19 cellular contexts compared by ENCODE assay signal in genomic region chr16:7524419-7524818, GRCh38.
DNase-seq lines count a peak whose midpoint lies in the region; ATAC-seq and TF ChIP-seq lines count a peak whose summit lies in the region.
"Had no signal": no experiment of that assay in that cellular context is flagged by ENCODE, and none has a peak within 500 bp of the region (broad histone marks: within the 10 kb centered on the region; RNA-seq: fewer than 3 reads in every experiment).

No MANE protein-coding gene starts in this region.

- no peaks in the 10 kb centered on the region for H3K79me1 ChIP-seq in mesendoderm (ENCODE audit: low read length)

- H2BK120ac ChIP-seq in mesendoderm (ENCODE audit: low read depth, low read length): no peak overlapping the region

- no peak overlapping the region for H4K5ac ChIP-seq in mesendoderm (ENCODE audit: low read length)

- no peak overlapping the region for H3K4me2 ChIP-seq in mesendoderm (ENCODE audit: low read length)
- H3K4me2 ChIP-seq: BLaER1 had no signal

- H3K4me3 ChIP-seq in right atrium auricular region (no peak overlapping the region), left ventricle myocardium inferior (no peak overlapping the region), mesendoderm (ENCODE audit: low read length) (no peak overlapping the region), right lobe of liver (no peak overlapping the region), lower leg skin (ENCODE audit: low read depth, poor library complexity, severe bottlenecking) (no peak overlapping the region)
- H3K4me3 ChIP-seq: BLaER1, GM23248 had no signal

- DNase-seq in Right ventricle myocardium inferior (ENCODE audit: missing footprints): no peak
- DNase-seq in right atrium auricular region (ENCODE audit: low spot score): no peak
- peak in 36 of 61 donors; percentile 3 to 86 (median 28) for DNase-seq in caudate nucleus (lab: John Stamatoyannopoulos, UW)
- no peak for DNase-seq in left ventricle myocardium inferior
- DNase-seq in mesendoderm: peak; percentile 14
- no peak for DNase-seq in right lobe of liver
- no peak for DNase-seq in lower leg skin (ENCODE audit: low spot score in 2 of 2)
- DNase-seq: Caco-2; CD4-positive, CD25-positive, alpha-beta regulatory T cell; CD8-positive, alpha-beta T cell; DMS153; DND-41; GM23248; H9 had no signal

- H3K9ac ChIP-seq in mesendoderm (ENCODE audit: low read length): no peak overlapping the region
- H3K9ac ChIP-seq: BLaER1, GM23248 had no signal

- H2BK5ac ChIP-seq in mesendoderm (ENCODE audit: low read length): no peak overlapping the region

- H3K79me2 ChIP-seq in mesendoderm (ENCODE audit: control insufficient read depth, insufficient read depth, low read length): no peaks in the 10 kb centered on the region

- intact Hi-C loops in Right ventricle myocardium inferior (cut with DNase I): no loop called here
- intact Hi-C loops in left ventricle myocardium inferior (cut with micrococcal nuclease): no loop called here
- intact Hi-C loops in right lobe of liver (cut with DNase I): no loop called here
- intact Hi-C loops in lower leg skin (cut with DNase I; ENCODE audit: low total_unique reads): no loop called here

- no peaks in the 10 kb centered on the region for H3K9me3 ChIP-seq in right atrium auricular region
- H3K9me3 ChIP-seq in left ventricle myocardium inferior (replicated peaks): no peaks in the 10 kb centered on the region
- no peaks in the 10 kb centered on the region for H3K9me3 ChIP-seq in right lobe of liver
- H3K9me3 ChIP-seq: BLaER1, Caco-2 had no signal

- ATAC-seq in Right ventricle myocardium inferior (peak; percentile 59), right lobe of liver (no peak), GM21737 (IDR thresholded peaks at IDR 0.05; ENCODE audit: unreplicated experiment) (no peak)
- ATAC-seq: CD8-positive, alpha-beta T cell; HCT116 had no signal

- H3K4ac ChIP-seq in mesendoderm (ENCODE audit: low read depth, low read length): no peak overlapping the region

- no peak overlapping the region for H3K56ac ChIP-seq in mesendoderm (ENCODE audit: low read length)

- H3K4me1 ChIP-seq in right atrium auricular region (no peaks in the 10 kb centered on the region), left ventricle myocardium inferior (peaks cover 58% of the 10 kb centered on the region), mesendoderm (ENCODE audit: control insufficient read depth, low read depth, low read length) (no peaks in the 10 kb centered on the region), right lobe of liver (no peaks in the 10 kb centered on the region)
- H3K4me1 ChIP-seq: BLaER1, Caco-2 had no signal

- no peak overlapping the region for H4K8ac ChIP-seq in mesendoderm (ENCODE audit: low read depth, low read length)

- TF ChIP-seq POLR2A in right lobe of liver (IDR thresholded peaks at IDR 0.05) (no peak), lower leg skin (IDR thresholded peaks at IDR 0.05) (no peak)

- no peak overlapping the region for H2AK5ac ChIP-seq in mesendoderm (ENCODE audit: low read length)

- no CpG with 5 or more reads among the region's 5 CpGs for WGBS in mesendoderm (ENCODE audit: extremely low coverage, insufficient coverage, low lambda C conversion rate)
- WGBS in right lobe of liver (ENCODE audit: insufficient coverage, low coverage, low lambda C conversion rate, missing lambda C conversion rate): 31% methylated on average over 5 of the region's 5 CpGs
- WGBS in lower leg skin, 2 donors: 56 to 60% methylated on average over 5 of the region's 5 CpGs

- H3K18ac ChIP-seq in mesendoderm (ENCODE audit: low read length): no peak overlapping the region

- H3K23ac ChIP-seq in mesendoderm (ENCODE audit: low read length): no peak overlapping the region

- no peak for TF ChIP-seq CTCF in right atrium auricular region (IDR thresholded peaks at IDR 0.05)
- TF ChIP-seq CTCF in left ventricle myocardium inferior (IDR thresholded peaks at IDR 0.05; ENCODE audit: borderline replicate concordance): no peak
- TF ChIP-seq CTCF in right lobe of liver (IDR thresholded peaks at IDR 0.05): no peak
- no peak for TF ChIP-seq CTCF in lower leg skin (IDR thresholded peaks at IDR 0.05)

- H3K27me3 ChIP-seq in right atrium auricular region (no peaks in the 10 kb centered on the region), left ventricle myocardium inferior (ENCODE audit: low read depth) (no peaks in the 10 kb centered on the region), mesendoderm (ENCODE audit: insufficient read depth, low read length, poor library complexity) (no peaks in the 10 kb centered on the region), right lobe of liver (no peaks in the 10 kb centered on the region)
- H3K27me3 ChIP-seq: BLaER1 had no signal

- H3K36me3 ChIP-seq in right atrium auricular region (no peaks in the 10 kb centered on the region), left ventricle myocardium inferior (no peaks in the 10 kb centered on the region), mesendoderm (ENCODE audit: control insufficient read depth, insufficient read depth, low read length) (no peaks in the 10 kb centered on the region), right lobe of liver (no peaks in the 10 kb centered on the region)
- H3K36me3 ChIP-seq: BLaER1 had no signal

- no peak overlapping the region for H2BK15ac ChIP-seq in mesendoderm (replicated peaks; ENCODE audit: low read depth)

- H3K27ac ChIP-seq in right atrium auricular region: peak overlapping the region in 1 of 2 donors; percentile 48
- peak overlapping the region; percentile 4 for H3K27ac ChIP-seq in caudate nucleus (ENCODE audit: low read depth, low read length)
- peak overlapping the region; percentile 55 for H3K27ac ChIP-seq in left ventricle myocardium inferior (replicated peaks)
- no peak overlapping the region for H3K27ac ChIP-seq in mesendoderm (ENCODE audit: low read depth, low read length)
- H3K27ac ChIP-seq in right lobe of liver: no peak overlapping the region
- H3K27ac ChIP-seq: 22Rv1, BLaER1, C4-2B, GM23248 had no signal

Comparison
In these comparisons a context has a peak if more than half of its experiments do, and no peak if none do; other contexts are left out.
1. DNase-seq: peak in caudate nucleus (36 of 61) and mesendoderm (single experiment); none in Right ventricle myocardium inferior (single experiment), right atrium auricular region (single experiment), left ventricle myocardium inferior (single experiment), right lobe of liver (0 of 3) and lower leg skin (0 of 2).
2. H3K27ac ChIP-seq: peak in caudate nucleus (single experiment) and left ventricle myocardium inferior (single experiment); none in mesendoderm (single experiment) and right lobe of liver (0 of 3).